In the genomic region with DNA sequence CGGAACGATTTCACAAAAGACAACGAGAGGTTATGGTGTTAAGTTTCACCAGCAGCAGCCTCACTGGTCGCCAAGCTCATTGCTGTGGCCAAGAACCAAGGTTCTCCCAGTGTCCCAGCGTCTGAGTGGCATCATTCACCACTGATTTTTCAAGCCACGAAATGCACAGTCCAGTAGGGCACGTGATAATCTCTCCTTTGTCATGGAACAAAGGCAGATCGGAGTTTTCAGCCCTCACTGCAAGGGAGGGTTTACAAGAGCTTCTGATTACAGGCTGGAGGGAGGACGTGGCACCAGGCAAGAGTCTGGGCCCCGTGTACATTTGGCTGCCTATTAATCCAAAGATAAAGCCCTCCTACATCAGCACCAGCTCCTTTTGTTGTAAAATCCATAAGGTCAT, we compare ENCODE assay signal across 10 cellular contexts. TPM values are rescaled to one million over a fixed set of nuclear protein-coding genes. Genes with fewer than 3 reads are reported as not detected.
DNase-seq lines count a peak whose midpoint lies in the region; ATAC-seq and TF ChIP-seq lines count a peak whose summit lies in the region.
"Had no signal": no experiment of that assay in that cellular context is flagged by ENCODE, and none has a peak within 500 bp of the region (broad histone marks: within the 10 kb centered on the region; RNA-seq: fewer than 3 reads in every experiment).

No MANE protein-coding gene starts in this region.

- H3K18ac ChIP-seq in mesenchymal stem cell (ENCODE audit: low read depth in 1 of 2, low read length in 2 of 2), result no peak overlapping the region

- no peaks in the 10 kb centered on the region for H3K9me2 ChIP-seq in Karpas-422 (replicated peaks; ENCODE audit: insufficient read depth, low read length)

- no peak overlapping the region for H4K91ac ChIP-seq in mesenchymal stem cell (ENCODE audit: low read length)

- 28% methylated on average over 9 of the region's 10 CpGs for WGBS in mesenchymal stem cell
- WGBS in aorta, 2 donors, result 14 to 15% methylated on average over 10 of the region's 10 CpGs

- H3K4me3 ChIP-seq in BE2C (ENCODE audit: low read depth, low read length) (peak overlapping the region; percentile 55), Karpas-422 (ENCODE audit: low read length) (peak overlapping the region; percentile 98), mesenchymal stem cell (ENCODE audit: insufficient read depth in 1 of 2, low read depth in 1 of 2, low read length in 2 of 2) (peak overlapping the region in 1 of 2 experiments; percentile 23), aorta (ENCODE audit: low read length in 2 of 2) (no peak overlapping the region)

- H3K4me1 ChIP-seq in BE2C (no peaks in the 10 kb centered on the region; the same call in 1 of the 2 replicates), Karpas-422 (ENCODE audit: low read length) (peaks cover 37% of the 10 kb centered on the region), mesenchymal stem cell (ENCODE audit: control insufficient read depth, insufficient read depth, low read depth, low read length) (peaks cover 19% of the 10 kb centered on the region), aorta (ENCODE audit: control insufficient read depth in 1 of 2, insufficient read depth in 2 of 2, low read length in 2 of 2) (no peaks in the 10 kb centered on the region)

- H3K4me2 ChIP-seq in Karpas-422 (ENCODE audit: low read depth, low read length, poor library complexity, severe bottlenecking) (peak overlapping the region; percentile 76), mesenchymal stem cell (ENCODE audit: low read length, poor library complexity, severe bottlenecking) (peak overlapping the region; percentile 55)

- H2BK12ac ChIP-seq in mesenchymal stem cell (ENCODE audit: low read length in 2 of 2), result no peak overlapping the region

- no peak overlapping the region for H2BK15ac ChIP-seq in mesenchymal stem cell (ENCODE audit: low read depth, poor library complexity, severe bottlenecking)

- H3K36me3 ChIP-seq in BE2C (no peaks in the 10 kb centered on the region), Karpas-422 (ENCODE audit: insufficient read depth, low read length) (peaks cover 29% of the 10 kb centered on the region), mesenchymal stem cell (ENCODE audit: control insufficient read depth in 1 of 2, insufficient read depth in 2 of 2, low read depth in 1 of 2, low read length in 2 of 2) (no peaks in the 10 kb centered on the region), aorta (ENCODE audit: control insufficient read depth in 1 of 2, insufficient read depth in 2 of 2, low read length in 1 of 2) (no peaks in the 10 kb centered on the region)

- H4K8ac ChIP-seq in mesenchymal stem cell (ENCODE audit: low read length), result no peak overlapping the region

- peaks cover 58% of the 10 kb centered on the region for H3K27me3 ChIP-seq in BE2C
- H3K27me3 ChIP-seq in Karpas-422 (ENCODE audit: low read length), result no peaks in the 10 kb centered on the region
- H3K27me3 ChIP-seq in mesenchymal stem cell (ENCODE audit: control insufficient read depth in 1 of 2, insufficient read depth in 1 of 2, low read length in 2 of 2), result peaks cover 34 to 56% of the 10 kb centered on the region in 2 experiments
- peaks cover 0 to 1% of the 10 kb centered on the region in 2 donors for H3K27me3 ChIP-seq in aorta (ENCODE audit: control insufficient read depth in 1 of 2, insufficient read depth in 2 of 2, low read length in 1 of 2)

- H2BK5ac ChIP-seq in mesenchymal stem cell (ENCODE audit: low read depth, low read length, poor library complexity, severe bottlenecking), result no peak overlapping the region

- TF ChIP-seq CTCF in BE2C (IDR thresholded peaks at IDR 0.05; ENCODE audit: low read depth, low read length) (no peak), VCaP (conservative IDR thresholded peaks at IDR 0.05) (no peak)

- no peaks in the 10 kb centered on the region for H3K9me3 ChIP-seq in BE2C
- no peaks in the 10 kb centered on the region for H3K9me3 ChIP-seq in Karpas-422 (ENCODE audit: low read length)
- H3K9me3 ChIP-seq in mesenchymal stem cell (ENCODE audit: control insufficient read depth, low read length), result no peaks in the 10 kb centered on the region
- no peaks in the 10 kb centered on the region for H3K9me3 ChIP-seq in aorta (ENCODE audit: control insufficient read depth, low read length)

- no peak for ATAC-seq in aorta (ENCODE audit: low FRiP score)

- no peak overlapping the region for H3K14ac ChIP-seq in mesenchymal stem cell (ENCODE audit: low read length in 2 of 2)

- peak overlapping the region; percentile 97 for H3K9ac ChIP-seq in Karpas-422 (ENCODE audit: low read length)
- H3K9ac ChIP-seq in mesenchymal stem cell (ENCODE audit: low read length), result no peak overlapping the region

- H2BK120ac ChIP-seq in mesenchymal stem cell (ENCODE audit: low read depth, low read length), result no peak overlapping the region

- H2AFZ ChIP-seq in Karpas-422 (ENCODE audit: low read length) (no peak overlapping the region), mesenchymal stem cell (ENCODE audit: low read depth, low read length) (no peak overlapping the region)

- peaks cover 10% of the 10 kb centered on the region for H3K79me1 ChIP-seq in mesenchymal stem cell (replicated peaks; ENCODE audit: low read length, poor library complexity, severe bottlenecking)

- H4K20me1 ChIP-seq in Karpas-422 (ENCODE audit: insufficient read depth, low read depth, low read length), result peaks cover 37% of the 10 kb centered on the region

- intact Hi-C loops in aorta (cut with DNase I), result no loop called here

- H3K23ac ChIP-seq in mesenchymal stem cell (ENCODE audit: low read length in 2 of 2), result no peak overlapping the region

- H2AK5ac ChIP-seq in mesenchymal stem cell (ENCODE audit: low read length, severe bottlenecking), result no peak overlapping the region

- H3K27ac ChIP-seq in Karpas-422 (ENCODE audit: low read length) (peak overlapping the region; percentile 94), VCaP (peak overlapping the region; percentile 93), mesenchymal stem cell (ENCODE audit: low read length, poor library complexity, severe bottlenecking) (no peak overlapping the region), aorta (ENCODE audit: low read depth in 1 of 2, low read length in 2 of 2) (no peak overlapping the region)
- H3K27ac ChIP-seq: SK-N-MC had no signal

- no peak overlapping the region for H3K4ac ChIP-seq in mesenchymal stem cell (ENCODE audit: low read depth in 1 of 2, low read length in 2 of 2)

- no peak for DNase-seq in BE2C
- peak; percentile 61 for DNase-seq in Karpas-422
- DNase-seq in mesenchymal stem cell, result peak; percentile 6
- DNase-seq in stimulated activated naive CD4-positive, alpha-beta T cell treated with Interleukin-2 at 50 U/mL for 16 hours (lab: John Stamatoyannopoulos, UW), result no peak
- DNase-seq in globus pallidus (ENCODE audit: low spot score), result no peak
- no peak for DNase-seq in MV-4-11 (lab: John Stamatoyannopoulos, UW)
- DNase-seq in aorta, result no peak
- DNase-seq: substantia nigra had no signal

- peaks cover 35% of the 10 kb centered on the region for H3K79me2 ChIP-seq in Karpas-422 (ENCODE audit: low read length)

RNA-seq across cellular contexts. Expression of a gene that starts 2.0 kb away (rescaled TPM):
- polyA plus RNA-seq in BE2C (2012; ENCODE audit: insufficient read depth, insufficient read length, low read depth), result 256 TPM
- 604 and 1,213 TPM in 2 replicates for total RNA-seq in Karpas-422 (2014; rRNA removed; shearing (Covaris generic); ENCODE audit: low replicate concordance)
- polyA plus RNA-seq in mesenchymal stem cell (2013, experiment 1 of 2), result 59.5 TPM
- polyA plus RNA-seq in mesenchymal stem cell (2013, experiment 2 of 2), result 58.8 TPM
- 1 to 10 TPM in 1 of 2 donors, under 1 TPM in 1; 0.94 to 8.0 TPM for total RNA-seq in aorta
- polyA plus RNA-seq in aorta, result 10 to 100 TPM in 1 of 2 donors, 1 to 10 TPM in 1; 3.9 to 41.7 TPM

RNA-seq across cellular contexts. Expression of a gene that starts 55.5 kb away (rescaled TPM):
- 15.1 TPM for polyA plus RNA-seq in BE2C (2012; ENCODE audit: insufficient read depth, insufficient read length, low read depth)
- 12.7 and 25.2 TPM in 2 replicates for total RNA-seq in Karpas-422 (2014; rRNA removed; shearing (Covaris generic); ENCODE audit: low replicate concordance)
- polyA plus RNA-seq in mesenchymal stem cell (2013, experiment 1 of 2), result 25.7 TPM
- 26.0 TPM for polyA plus RNA-seq in mesenchymal stem cell (2013, experiment 2 of 2)
- total RNA-seq in aorta, result 10 to 100 TPM; 14.1 to 15.2 TPM
- polyA plus RNA-seq in aorta, result 10 to 100 TPM; 22.6 to 35.1 TPM

Comparison
In these comparisons a context has a peak if more than half of its experiments do, and no peak if none do; other contexts are left out.
1. DNase-seq: peak in Karpas-422 (single experiment) and mesenchymal stem cell (single experiment); none in BE2C (single experiment), stimulated activated naive CD4-positive, alpha-beta T cell treated with Interleukin-2 at 50 U/mL for 16 hours (single experiment), globus pallidus (single experiment), MV-4-11 (single experiment) and aorta (0 of 2).
2. H3K4me3 ChIP-seq: peak in BE2C (single experiment) and Karpas-422 (single experiment); none in aorta (0 of 2).
3. H3K27ac ChIP-seq: peak in Karpas-422 (single experiment) and VCaP (single experiment); none in mesenchymal stem cell (single experiment) and aorta (0 of 2).
4. RNA of a gene that starts 2.0 kb away (total RNA-seq): 604 to 1,213 TPM in Karpas-422; 0.94 to 8.0 TPM in aorta; every median in the first group is over 10 times any median in the second.